In the genomic region with DNA sequence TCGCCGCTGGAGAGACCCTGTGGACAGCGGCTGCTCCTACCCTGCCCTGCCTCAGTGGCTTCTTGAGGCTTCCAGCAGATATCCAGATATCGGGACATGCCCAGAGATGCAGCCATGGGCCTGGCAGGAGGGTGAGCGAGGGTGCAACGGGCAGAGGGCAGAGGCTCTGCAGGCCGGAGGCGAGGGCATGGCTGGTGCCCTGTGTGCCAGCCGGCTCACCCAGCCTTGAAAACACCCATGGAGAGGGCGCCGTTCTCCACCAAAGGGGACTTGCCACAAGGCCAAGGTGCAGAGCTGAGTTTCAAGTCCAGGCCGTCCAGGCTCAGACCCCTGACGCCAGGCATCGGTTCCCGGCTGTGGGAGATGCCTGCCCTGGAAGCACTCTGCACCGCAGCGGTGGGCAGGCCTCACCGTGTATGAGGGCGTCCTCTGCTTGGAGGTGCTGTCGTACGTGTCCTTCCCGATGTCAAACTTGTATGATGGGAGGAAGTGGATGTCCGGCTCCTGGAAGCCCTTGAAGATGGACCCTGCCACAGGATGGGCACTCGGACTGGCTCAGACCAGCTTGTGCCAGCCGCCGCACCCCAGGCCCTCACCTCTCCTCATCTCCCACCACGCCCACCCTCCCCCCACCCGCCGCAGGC, we compare ENCODE assay signal across 18 cellular contexts. TPM values are rescaled to one million over a fixed set of nuclear protein-coding genes. Genes with fewer than 3 reads are reported as not detected.
DNase-seq lines count a peak whose midpoint lies in the region; ATAC-seq, FAIRE-seq and TF ChIP-seq lines count a peak whose summit lies in the region.
"Had no signal": no experiment of that assay in that cellular context is flagged by ENCODE, and none has a peak within 500 bp of the region (broad histone marks: within the 10 kb centered on the region; RNA-seq: fewer than 3 reads in every experiment).

No MANE protein-coding gene starts in this region.

- no peak for TF ChIP-seq EP300 in K562 (IDR thresholded peaks at IDR 0.05; ENCODE audit: low read length)

- WGBS in K562 (ENCODE audit: insufficient coverage, low coverage, missing lambda C conversion rate) = 94% methylated on average over 24 of the region's 29 CpGs

- TF ChIP-seq CTCF in Panc1 (IDR thresholded peaks at IDR 0.05) (no peak), K562 (IDR thresholded peaks at IDR 0.05 in 2 of 3, conservative IDR thresholded peaks at IDR 0.05 in 1 of 3; ENCODE audit: insufficient read depth in 2 of 3, low read depth in 1 of 3, low read length in 3 of 3) (no peak)

- FAIRE-seq in K562 (lab: Jason Lieb, UNC) = no peak
- FAIRE-seq: A204.1, GM18507 had no signal

- no peak for TF ChIP-seq POLR2A in K562 (conservative IDR thresholded peaks at IDR 0.05)

- H3K9me3 ChIP-seq in Panc1 (ENCODE audit: control insufficient read depth, insufficient read depth, low read depth, low read length) = no peaks in the 10 kb centered on the region
- no peaks in the 10 kb centered on the region for H3K9me3 ChIP-seq in K562 (replicated peaks; ENCODE audit: control insufficient read depth, insufficient read depth, low read depth, low read length)

- H3K4me1 Mint-ChIP-seq in stimulated activated effector memory CD8-positive, alpha-beta T cell treated with anti-CD3 and anti-CD28 coated beads, Interleukin-12 subunit alpha, Interleukin-12 subunit beta, amount 100 ng/mL, for 72 hours = peaks cover 6% of the 10 kb centered on the region
- H3K4me1 Mint-ChIP-seq: B cell, GM23338 had no signal

- peaks cover 10% of the 10 kb centered on the region for H3K79me2 ChIP-seq in K562 (ENCODE audit: control insufficient read depth, insufficient read depth, low read length)

- H3K9me1 ChIP-seq in K562 (ENCODE audit: control insufficient read depth, insufficient read depth, low read length) = peaks cover 9% of the 10 kb centered on the region

- H3K27ac ChIP-seq in Panc1 (ENCODE audit: low read length) (no peak overlapping the region), K562 (ENCODE audit: extremely low read depth, low read depth, low read length) (no peak overlapping the region)
- H3K27ac ChIP-seq: HL-60 had no signal

- H3K27ac Mint-ChIP-seq in stimulated activated effector memory CD8-positive, alpha-beta T cell treated with anti-CD3 and anti-CD28 coated beads, Interleukin-12 subunit alpha, Interleukin-12 subunit beta, amount 100 ng/mL, for 72 hours = peak overlapping the region; percentile 64
- H3K27ac Mint-ChIP-seq: B cell; CD4-positive, alpha-beta T cell; GM23338; H9 had no signal

- ATAC-seq in Panc1 (peak; percentile 40), K562 (no peak), left lobe of liver (peak; percentile 20), HG03139 (IDR thresholded peaks at IDR 0.05; ENCODE audit: unreplicated experiment) (no peak), GM19397 (IDR thresholded peaks at IDR 0.05; ENCODE audit: unreplicated experiment) (no peak)
- ATAC-seq in stimulated activated effector memory CD8-positive, alpha-beta T cell treated with anti-CD3 and anti-CD28 coated beads, Interleukin-12 subunit alpha, Interleukin-12 subunit beta, amount 100 ng/mL, for 72 hours = no peak
- ATAC-seq: GM23338 had no signal

- H3K27me3 ChIP-seq in Panc1 (ENCODE audit: control insufficient read depth, insufficient read depth, low read length) (no peaks in the 10 kb centered on the region), K562 (ENCODE audit: control insufficient read depth in 2 of 2, insufficient read depth in 2 of 2, low read length in 2 of 2) (no peaks in the 10 kb centered on the region)

- H3K4me3 ChIP-seq in Panc1 (ENCODE audit: low read depth in 2 of 2, low read length in 2 of 2) (no peak overlapping the region), K562 (no peak overlapping the region)
- H3K4me3 ChIP-seq: GM23338 had no signal

- DNase-seq in Panc1 (ENCODE audit: low read depth, low spot score) (no peak), K562 (ENCODE audit: extremely low read depth in 1 of 4, low spot score in 3 of 4) (no peak), left lobe of liver (ENCODE audit: low spot score) (no peak)
- DNase-seq in stimulated activated effector memory CD8-positive, alpha-beta T cell treated with anti-CD3 and anti-CD28 coated beads, Interleukin-12 subunit alpha, Interleukin-12 subunit beta, amount 100 ng/mL, for 72 hours (ENCODE audit: low spot score in 2 of 2) = no peak
- DNase-seq in stimulated activated CD4-positive, alpha-beta T cell treated with anti-CD3 and anti-CD28 coated beads, Interleukin-4, amount 100 ng/mL, for 24 hours = no peak
- DNase-seq: C1 segment of cervical spinal cord; Calu3; CD4-positive, alpha-beta T cell; DMS 273 treated with DMSO at 0.1 percent for 48 hours; H9; IMR-90 had no signal

- TF ChIP-seq RAD21 in K562 (CRISPR knock-in tag; conservative IDR thresholded peaks at IDR 0.05 in 1 of 2, IDR thresholded peaks at IDR 0.05 in 1 of 2) = no peak

- no peak overlapping the region for H2AFZ ChIP-seq in K562 (ENCODE audit: low read depth, low read length)
- H2AFZ ChIP-seq: GM23338 had no signal

- POLR2A ChIA-PET in Panc1 (lab: Charles Lee) = no interaction called here
- POLR2A ChIA-PET in K562 (lab: Yijun Ruan, JAX) = interaction anchor here (0.6 to 1.5 kb wide), 2 partner anchors 14 to 892 kb away, joined by 3 to 4 read pairs; no protein-coding TSS in a partner anchor

- CTCF ChIA-PET in Panc1 (lab: Charles Lee) = no interaction called here
- CTCF ChIA-PET in K562 (lab: Yijun Ruan, JAX; ENCODE audit: low intra/inter-chr PET ratio) = no interaction called here

- in situ Hi-C loops in Panc1 (cut with HindIII; ENCODE audit: low pct_unique_long_range_greater_than_20kb, low sequenced_read_pairs) = no loop called here
- in situ Hi-C loops in K562 (cut with MboI) = no loop called here

- 0 out of 2 replicates have a peak, but pooled peaks cover 3% of the 10 kb centered on the region for H4K20me1 ChIP-seq in K562 (replicated peaks; ENCODE audit: control insufficient read depth, insufficient read depth, low read length)

- H3K9me3 Mint-ChIP-seq in stimulated activated effector memory CD8-positive, alpha-beta T cell treated with anti-CD3 and anti-CD28 coated beads, Interleukin-12 subunit alpha, Interleukin-12 subunit beta, amount 100 ng/mL, for 72 hours = no peaks in the 10 kb centered on the region
- H3K9me3 Mint-ChIP-seq: CD4-positive, alpha-beta T cell; GM23338; H9 had no signal

- intact Hi-C loops in Panc1 (cut with micrococcal nuclease; ENCODE audit: unreplicated experiment) = no loop called here
- intact Hi-C loops in K562 (cut with micrococcal nuclease) = no loop called here

- H3K4me1 ChIP-seq in Panc1 (ENCODE audit: control insufficient read depth, insufficient read depth, low read length) (no peaks in the 10 kb centered on the region), K562 (replicated peaks in 1 of 2; ENCODE audit: control insufficient read depth in 2 of 2, insufficient read depth in 2 of 2, low read length in 2 of 2) (peaks cover 0 to 31% of the 10 kb centered on the region in 2 experiments; a peak in 2 of 5 replicates)

- no TSS peak for BruUV-seq in Panc1 (replicated peaks; lab: Mats Ljungman, UMichigan)
- no TSS peak for BruUV-seq in K562 (replicated peaks; lab: Mats Ljungman, UMichigan)

- H3K9ac ChIP-seq in K562 (ENCODE audit: insufficient read depth in 1 of 2, low read depth in 2 of 2, low read length in 2 of 2) = peak overlapping the region in 1 of 2 experiments; percentile 45; a peak in 1 of 4 replicates

- H3K36me3 ChIP-seq in Panc1 (ENCODE audit: control insufficient read depth, insufficient read depth, low read length) (no peaks in the 10 kb centered on the region), K562 (ENCODE audit: control insufficient read depth, insufficient read depth, low read length) (peaks cover 55% of the 10 kb centered on the region; the same call in 2 of the 3 replicates)

- peaks cover 33% of the 10 kb centered on the region for H3K36me3 Mint-ChIP-seq in stimulated activated effector memory CD8-positive, alpha-beta T cell treated with anti-CD3 and anti-CD28 coated beads, Interleukin-12 subunit alpha, Interleukin-12 subunit beta, amount 100 ng/mL, for 72 hours

- H3K4me3 Mint-ChIP-seq in stimulated activated effector memory CD8-positive, alpha-beta T cell treated with anti-CD3 and anti-CD28 coated beads, Interleukin-12 subunit alpha, Interleukin-12 subunit beta, amount 100 ng/mL, for 72 hours = no peak overlapping the region
- H3K4me3 Mint-ChIP-seq: B cell; CD4-positive, alpha-beta T cell; GM23338; H9 had no signal

- H3K4me2 ChIP-seq in K562 (ENCODE audit: insufficient read depth, low read length) = no peak overlapping the region
- H3K4me2 ChIP-seq: GM23338 had no signal

RNA-seq across cellular contexts. Expression of gene INPP5E, which starts 8.9 kb away (rescaled TPM):
- total RNA-seq in Panc1 (2021; ENCODE audit: unreplicated experiment) = 14.1 TPM
- 13.3 TPM for polyA plus RNA-seq in Panc1 (2012; ENCODE audit: insufficient read length)
- total RNA-seq in K562 (2011; cell fraction: chromatin; rRNA removed; ENCODE audit: low replicate concordance) = 37.0 and 74.1 TPM in 2 replicates
- total RNA-seq in K562 (2011; cell fraction: nucleolus; rRNA removed) = 37.7 and 43.0 TPM in 2 replicates
- 29.3 and 32.3 TPM in 2 replicates for total RNA-seq in K562 (2011; cell fraction: nucleoplasm; rRNA removed)
- total RNA-seq in K562 (2014; rRNA removed) = 8.8 and 11.1 TPM in 2 replicates
- total RNA-seq in K562 (2014; rRNA removed; fragmentation: Illumina TruSeq; extraction: Trizol) = 2.5 and 2.9 TPM in 2 replicates
- 5.4 and 5.7 TPM in 2 replicates for total RNA-seq in K562 (2015; rRNA removed; fragmentation: Illumina TruSeq; extraction: Trizol)
- total RNA-seq in K562 (2021) = 16.3 and 17.4 TPM in 2 replicates
- 4.4 and 6.8 TPM in 2 replicates for polyA plus RNA-seq in K562 (2011; rRNA removed)
- polyA plus RNA-seq in K562 (2011; cell fraction: cytosol; rRNA removed) = 4.8 and 9.1 TPM in 2 replicates
- 52.4 and 74.6 TPM in 2 replicates for polyA plus RNA-seq in K562 (2011; cell fraction: nucleus; rRNA removed)
- polyA plus RNA-seq in K562 (2012) = 9.4 and 14.3 TPM in 2 replicates
- polyA plus RNA-seq in K562 (2014; fragmentation: Illumina TruSeq; extraction: Trizol) = 4.9 and 8.4 TPM in 2 replicates
- polyA plus RNA-seq in K562 (2014; fragmentation: Nextera tagmentation; extraction: Ambion mirVana) = under 1 TPM; 0.38 to 0.56 TPM
- polyA plus RNA-seq in K562 (2014; rRNA removed) = 14.1 and 15.1 TPM in 2 replicates
- polyA minus RNA-seq in K562 (2011; rRNA and poly(A)+ RNA removed) = 1.9 and 2.4 TPM in 2 replicates
- 3.7 and 3.8 TPM in 2 replicates for polyA minus RNA-seq in K562 (2011; cell fraction: cytosol; rRNA and poly(A)+ RNA removed)
- 10.7 and 12.0 TPM in 2 replicates for polyA minus RNA-seq in K562 (2011; cell fraction: nucleus; rRNA and poly(A)+ RNA removed)
- total RNA-seq in left lobe of liver = 8.8 TPM

RNA-seq across cellular contexts. Expression of gene PMPCA, which starts 20.3 kb away (rescaled TPM):
- total RNA-seq in Panc1 (2021; ENCODE audit: unreplicated experiment) (60.9 TPM), K562 (2014; rRNA removed) (86.6 and 111 TPM in 2 replicates), K562 (2014; rRNA removed; fragmentation: Illumina TruSeq; extraction: Trizol) (82.4 and 104 TPM in 2 replicates), K562 (2015; rRNA removed; fragmentation: Illumina TruSeq; extraction: Trizol) (66.6 and 67.5 TPM in 2 replicates), K562 (2021) (118 and 139 TPM in 2 replicates), left lobe of liver (59.3 TPM)
- polyA plus RNA-seq in Panc1 (2012; ENCODE audit: insufficient read length) = 72.4 TPM
- 255 and 404 TPM in 2 replicates for total RNA-seq in K562 (2011; cell fraction: chromatin; rRNA removed; ENCODE audit: low replicate concordance)
- 209 and 247 TPM in 2 replicates for total RNA-seq in K562 (2011; cell fraction: nucleolus; rRNA removed)
- 203 and 214 TPM in 2 replicates for total RNA-seq in K562 (2011; cell fraction: nucleoplasm; rRNA removed)
- polyA plus RNA-seq in K562 (2011; rRNA removed) (114 and 119 TPM in 2 replicates), K562 (2014; fragmentation: Illumina TruSeq; extraction: Trizol) (99.8 and 122 TPM in 2 replicates), K562 (2014; fragmentation: Nextera tagmentation; extraction: Ambion mirVana) (10 to 100 TPM; 23.9 to 30.0 TPM), K562 (2014; rRNA removed) (129 and 143 TPM in 2 replicates)
- polyA plus RNA-seq in K562 (2011; cell fraction: cytosol; rRNA removed) = 102 and 129 TPM in 2 replicates
- 346 and 387 TPM in 2 replicates for polyA plus RNA-seq in K562 (2011; cell fraction: nucleus; rRNA removed)
- polyA plus RNA-seq in K562 (2012) = 65.8 and 181 TPM in 2 replicates
- polyA minus RNA-seq in K562 (2011; rRNA and poly(A)+ RNA removed) = 81.4 and 83.2 TPM in 2 replicates
- polyA minus RNA-seq in K562 (2011; cell fraction: cytosol; rRNA and poly(A)+ RNA removed) = 40.2 and 43.4 TPM in 2 replicates
- polyA minus RNA-seq in K562 (2011; cell fraction: nucleus; rRNA and poly(A)+ RNA removed) = 68.0 and 90.1 TPM in 2 replicates

RNA-seq across cellular contexts. Expression of gene ENTR1, which starts 20.3 kb away (rescaled TPM):
- total RNA-seq in Panc1 (2021; ENCODE audit: unreplicated experiment) (90.8 TPM), K562 (2014; rRNA removed) (79.0 and 88.8 TPM in 2 replicates), K562 (2014; rRNA removed; fragmentation: Illumina TruSeq; extraction: Trizol) (38.1 and 38.3 TPM in 2 replicates), K562 (2015; rRNA removed; fragmentation: Illumina TruSeq; extraction: Trizol) (61.3 and 65.5 TPM in 2 replicates), K562 (2021) (101 and 104 TPM in 2 replicates), left lobe of liver (39.5 TPM)
- 64.8 TPM for polyA plus RNA-seq in Panc1 (2012; ENCODE audit: insufficient read length)
- 129 and 278 TPM in 2 replicates for total RNA-seq in K562 (2011; cell fraction: chromatin; rRNA removed; ENCODE audit: low replicate concordance)
- 185 and 197 TPM in 2 replicates for total RNA-seq in K562 (2011; cell fraction: nucleolus; rRNA removed)
- 143 and 151 TPM in 2 replicates for total RNA-seq in K562 (2011; cell fraction: nucleoplasm; rRNA removed)
- polyA plus RNA-seq in K562 (2011; rRNA removed) (77.3 and 92.6 TPM in 2 replicates), K562 (2014; fragmentation: Illumina TruSeq; extraction: Trizol) (72.6 and 75.9 TPM in 2 replicates), K562 (2014; fragmentation: Nextera tagmentation; extraction: Ambion mirVana) (1 to 10 TPM; 6.7 to 9.6 TPM), K562 (2014; rRNA removed) (106 and 108 TPM in 2 replicates)
- 45.3 and 59.9 TPM in 2 replicates for polyA plus RNA-seq in K562 (2011; cell fraction: cytosol; rRNA removed)
- 432 and 490 TPM in 2 replicates for polyA plus RNA-seq in K562 (2011; cell fraction: nucleus; rRNA removed)
- 54.6 and 62.9 TPM in 2 replicates for polyA plus RNA-seq in K562 (2012)
- 19.2 and 21.9 TPM in 2 replicates for polyA minus RNA-seq in K562 (2011; rRNA and poly(A)+ RNA removed)
- 33.9 and 46.1 TPM in 2 replicates for polyA minus RNA-seq in K562 (2011; cell fraction: cytosol; rRNA and poly(A)+ RNA removed)
- 76.5 and 84.3 TPM in 2 replicates for polyA minus RNA-seq in K562 (2011; cell fraction: nucleus; rRNA and poly(A)+ RNA removed)

RNA-seq across cellular contexts. Expression of gene SNAPC4, which starts 30.7 kb away (rescaled TPM):
- 10.8 TPM for total RNA-seq in Panc1 (2021; ENCODE audit: unreplicated experiment)
- polyA plus RNA-seq in Panc1 (2012; ENCODE audit: insufficient read length) = 13.4 TPM
- total RNA-seq in K562 (2011; cell fraction: chromatin; rRNA removed; ENCODE audit: low replicate concordance) = 42.9 and 79.4 TPM in 2 replicates
- 32.0 TPM in 2 replicates for total RNA-seq in K562 (2011; cell fraction: nucleolus; rRNA removed)
- 23.1 and 26.3 TPM in 2 replicates for total RNA-seq in K562 (2011; cell fraction: nucleoplasm; rRNA removed)
- total RNA-seq in K562 (2014; rRNA removed) = 14.4 and 15.8 TPM in 2 replicates
- 7.1 and 8.8 TPM in 2 replicates for total RNA-seq in K562 (2014; rRNA removed; fragmentation: Illumina TruSeq; extraction: Trizol)
- total RNA-seq in K562 (2015; rRNA removed; fragmentation: Illumina TruSeq; extraction: Trizol) = 9.3 and 11.1 TPM in 2 replicates
- 17.1 and 18.7 TPM in 2 replicates for total RNA-seq in K562 (2021)
- polyA plus RNA-seq in K562 (2011; rRNA removed) = 4.4 and 4.5 TPM in 2 replicates
- 3.2 and 7.4 TPM in 2 replicates for polyA plus RNA-seq in K562 (2011; cell fraction: cytosol; rRNA removed)
- 16.1 and 32.6 TPM in 2 replicates for polyA plus RNA-seq in K562 (2011; cell fraction: nucleus; rRNA removed)
- polyA plus RNA-seq in K562 (2012) = 9.7 and 10.5 TPM in 2 replicates
- 8.8 and 9.0 TPM in 2 replicates for polyA plus RNA-seq in K562 (2014; fragmentation: Illumina TruSeq; extraction: Trizol)
- polyA plus RNA-seq in K562 (2014; fragmentation: Nextera tagmentation; extraction: Ambion mirVana) = under 1 TPM; 0.21 to 0.46 TPM
- 18.7 and 21.8 TPM in 2 replicates for polyA plus RNA-seq in K562 (2014; rRNA removed)
- polyA minus RNA-seq in K562 (2011; rRNA and poly(A)+ RNA removed) = 6.7 and 10.2 TPM in 2 replicates
- polyA minus RNA-seq in K562 (2011; cell fraction: cytosol; rRNA and poly(A)+ RNA removed) = 6.1 and 7.4 TPM in 2 replicates
- polyA minus RNA-seq in K562 (2011; cell fraction: nucleus; rRNA and poly(A)+ RNA removed) = 8.3 and 11.7 TPM in 2 replicates
- 7.2 TPM for total RNA-seq in left lobe of liver

RNA-seq across cellular contexts. Expression of gene SEC16A, which starts 52.1 kb away (rescaled TPM):
- total RNA-seq in Panc1 (2021; ENCODE audit: unreplicated experiment) (76.5 TPM), K562 (2014; rRNA removed) (17.1 and 20.1 TPM in 2 replicates), K562 (2014; rRNA removed; fragmentation: Illumina TruSeq; extraction: Trizol) (9.1 and 9.3 TPM in 2 replicates), K562 (2015; rRNA removed; fragmentation: Illumina TruSeq; extraction: Trizol) (8.7 and 11.1 TPM in 2 replicates), K562 (2021) (56.1 and 62.8 TPM in 2 replicates), left lobe of liver (71.8 TPM)
- polyA plus RNA-seq in Panc1 (2012; ENCODE audit: insufficient read length) = 53.1 TPM
- 131 and 191 TPM in 2 replicates for total RNA-seq in K562 (2011; cell fraction: chromatin; rRNA removed; ENCODE audit: low replicate concordance)
- 87.9 and 99.6 TPM in 2 replicates for total RNA-seq in K562 (2011; cell fraction: nucleolus; rRNA removed)
- 87.4 and 93.4 TPM in 2 replicates for total RNA-seq in K562 (2011; cell fraction: nucleoplasm; rRNA removed)
- polyA plus RNA-seq in K562 (2011; rRNA removed) (14.0 and 25.1 TPM in 2 replicates), K562 (2014; fragmentation: Illumina TruSeq; extraction: Trizol) (44.6 and 47.6 TPM in 2 replicates), K562 (2014; fragmentation: Nextera tagmentation; extraction: Ambion mirVana) (10 to 100 TPM in 1 of 2 experiments, 1 to 10 TPM in 1; 8.3 to 12.0 TPM), K562 (2014; rRNA removed) (30.9 and 32.2 TPM in 2 replicates)
- polyA plus RNA-seq in K562 (2011; cell fraction: cytosol; rRNA removed) = 14.1 and 19.3 TPM in 2 replicates
- 83.4 and 92.4 TPM in 2 replicates for polyA plus RNA-seq in K562 (2011; cell fraction: nucleus; rRNA removed)
- 40.9 and 50.7 TPM in 2 replicates for polyA plus RNA-seq in K562 (2012)
- 9.3 and 13.0 TPM in 2 replicates for polyA minus RNA-seq in K562 (2011; rRNA and poly(A)+ RNA removed)
- 32.1 and 45.6 TPM in 2 replicates for polyA minus RNA-seq in K562 (2011; cell fraction: cytosol; rRNA and poly(A)+ RNA removed)
- polyA minus RNA-seq in K562 (2011; cell fraction: nucleus; rRNA and poly(A)+ RNA removed) = 19.7 and 31.5 TPM in 2 replicates

Comparison
In these comparisons a context has a peak if more than half of its experiments do, and no peak if none do; other contexts are left out.
1. ATAC-seq: peak in Panc1 (single experiment) and left lobe of liver (single experiment); none in K562 (single experiment), stimulated activated effector memory CD8-positive, alpha-beta T cell treated with anti-CD3 and anti-CD28 coated beads, Interleukin-12 subunit alpha, Interleukin-12 subunit beta, amount 100 ng/mL, for 72 hours (single experiment), HG03139 (single experiment) and GM19397 (single experiment).